In the genomic region with DNA sequence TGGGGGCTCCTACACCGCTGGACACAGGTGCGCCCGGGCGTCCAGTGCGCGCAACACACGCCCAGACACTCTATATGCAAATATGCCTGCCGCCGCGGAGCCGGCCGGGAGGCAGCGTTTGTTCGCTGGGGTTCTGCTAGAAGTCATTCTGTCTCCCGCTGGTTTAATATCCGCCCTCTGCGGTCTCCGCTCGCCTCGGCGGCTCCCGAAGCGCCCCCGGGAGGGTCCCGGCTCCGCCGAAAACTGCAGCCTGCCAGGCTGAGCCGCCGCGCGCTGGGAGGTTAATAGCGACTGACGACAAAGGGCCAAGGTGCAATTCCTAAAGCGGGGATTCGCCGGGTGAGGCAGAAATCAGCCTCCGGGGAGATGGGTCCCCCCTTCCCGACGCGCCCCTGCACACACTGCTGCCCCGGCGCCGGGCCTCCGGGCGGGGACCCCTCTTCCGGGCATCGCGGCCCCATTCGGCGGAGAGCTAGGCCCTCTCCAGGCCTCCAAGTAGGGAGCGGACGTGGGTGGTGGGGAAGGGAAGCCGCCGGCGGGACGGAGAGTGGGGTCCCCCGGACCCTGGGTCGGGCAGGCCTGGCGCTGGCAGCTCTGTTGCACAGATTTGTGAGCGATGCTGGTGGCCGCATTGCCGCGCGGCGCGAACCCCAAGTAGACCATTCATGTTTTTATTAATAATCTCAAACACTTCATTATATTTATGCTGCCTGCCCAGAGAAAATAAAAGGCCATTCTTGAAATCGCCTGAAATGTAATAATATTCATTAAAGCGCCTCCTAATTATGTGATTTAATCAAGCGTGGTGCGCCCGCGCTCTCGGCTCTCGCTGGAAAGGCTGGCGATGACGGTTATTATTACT, we compare ENCODE assay signal across 9 cellular contexts. TPM values are rescaled to one million over a fixed set of nuclear protein-coding genes. Genes with fewer than 3 reads are reported as not detected.
A peak's percentile ranks its signal among the peaks of the same experiment; 100 is the strongest.
DNase-seq lines count a peak whose midpoint lies in the region; ATAC-seq and TF ChIP-seq lines count a peak whose summit lies in the region.
"Had no signal": no experiment of that assay in that cellular context is flagged by ENCODE, and none has a peak within 500 bp of the region (broad histone marks: within the 10 kb centered on the region; RNA-seq: fewer than 3 reads in every experiment).

No MANE protein-coding gene starts in this region.

- H3K27ac Mint-ChIP-seq in glutamatergic neuron (ENCODE audit: unreplicated experiment) = no peak overlapping the region
- H3K27ac Mint-ChIP-seq in stimulated activated naive CD8-positive, alpha-beta T cell treated with anti-CD3 and anti-CD28 coated beads, Interleukin-15, amount 100 ng/mL, for 72 hours = no peak overlapping the region

- H3K9me3 ChIP-seq in effector memory CD4-positive, alpha-beta T cell (ENCODE audit: control insufficient read depth, low read length) = no peaks in the 10 kb centered on the region
- H3K9me3 ChIP-seq: neutrophil had no signal

- no peaks in the 10 kb centered on the region for H3K36me3 ChIP-seq in effector memory CD4-positive, alpha-beta T cell (ENCODE audit: control insufficient read depth, insufficient read depth, low read length)
- H3K36me3 ChIP-seq: neutrophil had no signal

- no peaks in the 10 kb centered on the region for H3K36me3 Mint-ChIP-seq in glutamatergic neuron (ENCODE audit: unreplicated experiment)

- peak; percentile 38 for TF ChIP-seq CTCF in glutamatergic neuron (IDR thresholded peaks at IDR 0.05; ENCODE audit: partially characterized antibody, unreplicated experiment)

- H3K4me3 Mint-ChIP-seq in glutamatergic neuron (ENCODE audit: unreplicated experiment) = peak overlapping the region; percentile 74
- H3K4me3 Mint-ChIP-seq in stimulated activated naive CD8-positive, alpha-beta T cell treated with anti-CD3 and anti-CD28 coated beads, Interleukin-15, amount 100 ng/mL, for 72 hours = peak overlapping the region; percentile 72 to 73

- H3K27ac ChIP-seq in effector memory CD4-positive, alpha-beta T cell (ENCODE audit: insufficient read depth, low read length, poor library complexity, severe bottlenecking) = no peak overlapping the region
- H3K27ac ChIP-seq: neutrophil had no signal

- peaks cover 5% of the 10 kb centered on the region for H3K4me1 Mint-ChIP-seq in glutamatergic neuron (ENCODE audit: low read depth, unreplicated experiment)
- peaks cover 74% of the 10 kb centered on the region for H3K4me1 Mint-ChIP-seq in stimulated activated naive CD8-positive, alpha-beta T cell treated with anti-CD3 and anti-CD28 coated beads, Interleukin-15, amount 100 ng/mL, for 72 hours

- no peak overlapping the region for H3K4me3 ChIP-seq in effector memory CD4-positive, alpha-beta T cell (ENCODE audit: insufficient read depth, low read depth, low read length, poor library complexity, severe bottlenecking)

- H3K27me3 ChIP-seq in effector memory CD4-positive, alpha-beta T cell (replicated peaks; ENCODE audit: control insufficient read depth, insufficient read depth, low read length, poor library complexity, severe bottlenecking) = peaks cover 68% of the 10 kb centered on the region

- ATAC-seq in GM21447 (IDR thresholded peaks at IDR 0.05; ENCODE audit: unreplicated experiment) = peak; percentile 51
- ATAC-seq in stimulated activated naive CD8-positive, alpha-beta T cell treated with anti-CD3 and anti-CD28 coated beads, Interleukin-15, amount 100 ng/mL, for 72 hours = peak; percentile 92
- ATAC-seq in GM21786 (IDR thresholded peaks at IDR 0.05; ENCODE audit: unreplicated experiment) = no peak

- peaks cover 2% of the 10 kb centered on the region for H3K9me3 Mint-ChIP-seq in glutamatergic neuron (ENCODE audit: unreplicated experiment)
- H3K9me3 Mint-ChIP-seq in stimulated activated naive CD8-positive, alpha-beta T cell treated with anti-CD3 and anti-CD28 coated beads, Interleukin-15, amount 100 ng/mL, for 72 hours = no peaks in the 10 kb centered on the region

- DNase-seq in DMS79 (lab: John Stamatoyannopoulos, UW) (peak; percentile 56), NCI-H2227 treated with DMSO at 0.1 percent for 48 hours (lab: John Stamatoyannopoulos, UW) (peak; percentile 25), glutamatergic neuron (peak; percentile 87), DMS 273 treated with DMSO at 0.1 percent for 48 hours (lab: John Stamatoyannopoulos, UW) (no peak)
- DNase-seq in stimulated activated naive CD8-positive, alpha-beta T cell treated with anti-CD3 and anti-CD28 coated beads, Interleukin-15, amount 100 ng/mL, for 72 hours = peak; percentile 71 to 85
- DNase-seq in effector memory CD4-positive, alpha-beta T cell = no peak

- peaks cover 17% of the 10 kb centered on the region for H3K4me1 ChIP-seq in effector memory CD4-positive, alpha-beta T cell (ENCODE audit: control insufficient read depth, insufficient read depth, low read length, poor library complexity, severe bottlenecking)

- peaks cover 45% of the 10 kb centered on the region for H3K27me3 Mint-ChIP-seq in glutamatergic neuron (ENCODE audit: unreplicated experiment)
- peaks cover 100% of the 10 kb centered on the region for H3K27me3 Mint-ChIP-seq in stimulated activated naive CD8-positive, alpha-beta T cell treated with anti-CD3 and anti-CD28 coated beads, Interleukin-15, amount 100 ng/mL, for 72 hours

RNA-seq across cellular contexts. Expression of a gene that starts 9.1 kb away (rescaled TPM):
- 0.20 TPM for total RNA-seq in glutamatergic neuron (ENCODE audit: unreplicated experiment)

Comparison
In these comparisons a context has a peak if more than half of its experiments do, and no peak if none do; other contexts are left out.
1. DNase-seq: peak in DMS79 (single experiment), NCI-H2227 treated with DMSO at 0.1 percent for 48 hours (single experiment), glutamatergic neuron (single experiment) and stimulated activated naive CD8-positive, alpha-beta T cell treated with anti-CD3 and anti-CD28 coated beads, Interleukin-15, amount 100 ng/mL, for 72 hours (2 of 2); none in DMS 273 treated with DMSO at 0.1 percent for 48 hours (single experiment) and effector memory CD4-positive, alpha-beta T cell (0 of 3).